Comparison of ENCODE assay signal across 27 cellular contexts in the genomic region with DNA sequence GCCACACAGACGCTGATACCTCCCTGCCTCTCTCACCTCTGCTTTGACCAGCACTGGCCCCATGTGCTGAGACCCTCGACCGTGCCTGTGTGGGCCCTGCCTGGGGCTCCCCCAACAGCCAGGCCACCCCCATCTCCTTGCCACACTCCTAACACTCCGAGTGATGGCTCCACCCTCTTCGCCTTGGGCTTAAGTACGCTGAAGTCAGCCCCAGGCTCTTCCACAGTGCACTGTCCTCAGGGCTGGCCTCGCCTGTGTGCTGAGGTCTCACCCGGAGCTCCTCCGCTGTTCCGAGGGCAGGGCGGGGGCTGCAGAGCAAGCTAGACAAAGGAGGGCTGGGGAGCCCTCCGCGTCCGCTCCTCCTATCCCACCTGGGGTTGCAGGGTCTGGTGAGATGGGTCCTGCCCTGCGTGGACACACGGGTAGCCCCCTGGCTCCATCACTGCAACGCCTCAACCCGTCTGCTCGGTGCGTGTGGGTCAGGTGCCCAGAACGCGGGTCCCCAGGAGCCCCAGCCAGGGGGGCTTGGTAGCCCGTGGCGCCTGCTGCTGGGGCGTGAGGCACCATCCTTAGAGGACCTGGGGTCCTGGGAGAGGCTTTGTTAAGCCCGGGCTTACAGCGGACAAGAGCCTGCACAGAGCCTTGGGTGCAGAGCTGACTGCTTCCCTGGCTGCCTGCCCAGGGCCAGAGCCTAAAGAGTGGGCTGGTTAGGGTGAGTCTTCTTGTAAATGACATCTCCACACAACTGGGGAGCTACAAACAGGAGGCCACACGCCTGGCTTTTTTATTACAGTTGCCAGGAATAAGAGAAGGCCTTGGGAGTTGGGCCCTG. TPM values are rescaled to one million over a fixed set of nuclear protein-coding genes. Genes with fewer than 3 reads are reported as not detected.
A peak's percentile ranks its signal among the peaks of the same experiment; 100 is the strongest.
DNase-seq lines count a peak whose midpoint lies in the region; ATAC-seq and TF ChIP-seq lines count a peak whose summit lies in the region.
"Had no signal": no experiment of that assay in that cellular context is flagged by ENCODE, and none has a peak within 500 bp of the region (broad histone marks: within the 10 kb centered on the region; RNA-seq: fewer than 3 reads in every experiment).

No MANE protein-coding gene starts in this region.

- DNase-seq in activated CD4-positive, alpha-beta T cell treated with anti-CD3 and anti-CD28 coated beads, Interleukin-2, amount 10 ng/mL, durations not matched to agents 24 days and 14 days = peak; percentile 36
- DNase-seq in activated CD4-positive, alpha-beta T cell treated with anti-CD3 and anti-CD28 coated beads, Interleukin-2, amount 50 U/mL, for 4 hours = no peak
- DNase-seq in Panc1 (ENCODE audit: low read depth, low spot score) (no peak), left lobe of liver (ENCODE audit: low spot score) (peak; percentile 37), spleen (peak; percentile 55), GM10266 (ENCODE audit: extremely low spot score) (no peak), MM.1S (no peak)
- DNase-seq in stimulated activated naive B cell treated with anti-CD40 and anti-IgM and Interleukin-4, amounts not matched to agents 10 μg/mL and 1 μg/mL and 100 μg/mL, for 72 hours = no peak
- DNase-seq: activated CD4-positive, alpha-beta T cell treated with anti-CD3 and anti-CD28 coated beads, Interleukin-2, amount 10 ng/mL, durations not matched to agents 7 days and 5 days; CD8-positive, alpha-beta memory T cell; cerebellar nuclear complex; effector CD4-positive, alpha-beta T cell; KBM-7; left lung; NCI-H1694 treated with DMSO at 0.1 percent for 48 hours; NCI-H2171 treated with DMSO at 0.1 percent for 48 hours; NCI-H526 treated with DMSO at 0.1 percent for 48 hours; nephron progenitor cell; T-helper 2 cell had no signal

- H3F3A ChIP-seq in MM.1S (ENCODE audit: insufficient read depth, low read length) = no peaks in the 10 kb centered on the region

- H3K36me3 ChIP-seq in Panc1 (ENCODE audit: control insufficient read depth, insufficient read depth, low read length) (no peaks in the 10 kb centered on the region), spleen (no peaks in the 10 kb centered on the region), MM.1S (replicated peaks; ENCODE audit: insufficient read depth, low read length) (no peaks in the 10 kb centered on the region)
- H3K36me3 ChIP-seq: heart left ventricle, left lung, upper lobe of left lung had no signal

- no peak overlapping the region for H3K9ac ChIP-seq in MM.1S (ENCODE audit: low read length)

- no peak overlapping the region for H2AFZ ChIP-seq in MM.1S (ENCODE audit: low read length)

- in situ Hi-C loops in Panc1 (cut with HindIII; ENCODE audit: low pct_unique_long_range_greater_than_20kb, low sequenced_read_pairs) = no loop called here

- H3K4me1 Mint-ChIP-seq in activated CD4-positive, alpha-beta T cell treated with anti-CD3 and anti-CD28 coated beads, Interleukin-2, amount 10 ng/mL, durations not matched to agents 24 days and 14 days = no peaks in the 10 kb centered on the region
- H3K4me1 Mint-ChIP-seq in stimulated activated naive B cell treated with anti-CD40 and anti-IgM and Interleukin-4, amounts not matched to agents 10 μg/mL and 1 μg/mL and 100 μg/mL, for 72 hours = no peaks in the 10 kb centered on the region
- H3K4me1 Mint-ChIP-seq: activated CD4-positive, alpha-beta T cell treated with anti-CD3 and anti-CD28 coated beads, Interleukin-2, amount 10 ng/mL, durations not matched to agents 7 days and 5 days; CD8-positive, alpha-beta memory T cell; nephron progenitor cell had no signal

- intact Hi-C loops in activated CD4-positive, alpha-beta T cell treated with anti-CD3 and anti-CD28 coated beads, Interleukin-2, amount 10 ng/mL, durations not matched to agents 24 days and 14 days (cut with micrococcal nuclease) = no loop called here
- intact Hi-C loops in Panc1 (cut with micrococcal nuclease; ENCODE audit: unreplicated experiment) (no loop called here), spleen (cut with DNase I; ENCODE audit: low total_unique reads) (no loop called here)

- no peak for TF ChIP-seq CTCF in Panc1 (IDR thresholded peaks at IDR 0.05)
- no peak for TF ChIP-seq CTCF in spleen (IDR thresholded peaks at IDR 0.05 in 8 of 11, conservative IDR thresholded peaks at IDR 0.05 in 3 of 11)
- TF ChIP-seq CTCF in GM10266 (IDR thresholded peaks at IDR 0.05; ENCODE audit: control insufficient read depth, insufficient read depth, low read depth, missing control alignments) = no peak
- no peak for TF ChIP-seq CTCF in MM.1S (IDR thresholded peaks at IDR 0.05; ENCODE audit: low read length)

- no peaks in the 10 kb centered on the region for H4K20me1 ChIP-seq in MM.1S (ENCODE audit: insufficient read depth, low read length)

- peaks cover 18% of the 10 kb centered on the region for H3K9me3 Mint-ChIP-seq in activated CD4-positive, alpha-beta T cell treated with anti-CD3 and anti-CD28 coated beads, Interleukin-2, amount 10 ng/mL, durations not matched to agents 24 days and 14 days
- H3K9me3 Mint-ChIP-seq in stimulated activated naive B cell treated with anti-CD40 and anti-IgM and Interleukin-4, amounts not matched to agents 10 μg/mL and 1 μg/mL and 100 μg/mL, for 72 hours = peaks cover 17 to 18% of the 10 kb centered on the region in 2 donors

- CTCF ChIA-PET in Panc1 (lab: Charles Lee) = no interaction called here

- H3K27me3 ChIP-seq in Panc1 (ENCODE audit: control insufficient read depth, insufficient read depth, low read length) = no peaks in the 10 kb centered on the region
- H3K27me3 ChIP-seq in spleen (replicated peaks in 1 of 7) = peaks cover 0 to 72% (median 21%) of the 10 kb centered on the region in 7 donors
- no peaks in the 10 kb centered on the region for H3K27me3 ChIP-seq in MM.1S (replicated peaks; ENCODE audit: insufficient read depth, low read length)

- no peak overlapping the region for H3K27ac Mint-ChIP-seq in activated CD4-positive, alpha-beta T cell treated with anti-CD3 and anti-CD28 coated beads, Interleukin-2, amount 10 ng/mL, durations not matched to agents 24 days and 14 days
- no peak overlapping the region for H3K27ac Mint-ChIP-seq in stimulated activated naive B cell treated with anti-CD40 and anti-IgM and Interleukin-4, amounts not matched to agents 10 μg/mL and 1 μg/mL and 100 μg/mL, for 72 hours
- H3K27ac Mint-ChIP-seq: activated CD4-positive, alpha-beta T cell treated with anti-CD3 and anti-CD28 coated beads, Interleukin-2, amount 10 ng/mL, durations not matched to agents 7 days and 5 days; activated naive CD8-positive, alpha-beta T cell; CD8-positive, alpha-beta memory T cell; nephron progenitor cell had no signal

- no TSS peak for BruUV-seq in Panc1 (replicated peaks; lab: Mats Ljungman, UMichigan)

- H3K4me3 ChIP-seq in Panc1 (ENCODE audit: low read depth in 2 of 2, low read length in 2 of 2) (no peak overlapping the region), spleen (no peak overlapping the region), MM.1S (ENCODE audit: low read length) (no peak overlapping the region)
- H3K4me3 ChIP-seq: heart left ventricle, left lung, SK-N-MC, upper lobe of left lung had no signal

- H3K9me2 ChIP-seq in MM.1S (replicated peaks; ENCODE audit: insufficient read depth, low read length) = no peaks in the 10 kb centered on the region

- no peak overlapping the region for H3K4me3 Mint-ChIP-seq in activated CD4-positive, alpha-beta T cell treated with anti-CD3 and anti-CD28 coated beads, Interleukin-2, amount 10 ng/mL, durations not matched to agents 24 days and 14 days
- no peak overlapping the region for H3K4me3 Mint-ChIP-seq in stimulated activated naive B cell treated with anti-CD40 and anti-IgM and Interleukin-4, amounts not matched to agents 10 μg/mL and 1 μg/mL and 100 μg/mL, for 72 hours
- H3K4me3 Mint-ChIP-seq: activated CD4-positive, alpha-beta T cell treated with anti-CD3 and anti-CD28 coated beads, Interleukin-2, amount 10 ng/mL, durations not matched to agents 7 days and 5 days; activated naive CD8-positive, alpha-beta T cell; CD8-positive, alpha-beta memory T cell; nephron progenitor cell had no signal

- H3K79me2 ChIP-seq in MM.1S (ENCODE audit: low read length) = no peaks in the 10 kb centered on the region

- H3K4me1 ChIP-seq in Panc1 (ENCODE audit: control insufficient read depth, insufficient read depth, low read length) (no peaks in the 10 kb centered on the region), spleen (no peaks in the 10 kb centered on the region), MM.1S (ENCODE audit: low read length) (no peaks in the 10 kb centered on the region)
- H3K4me1 ChIP-seq: heart left ventricle, left lung, upper lobe of left lung had no signal

- POLR2A ChIA-PET in Panc1 (lab: Charles Lee) = interaction anchor here (0.7 kb wide), 1 partner anchor 51 kb away, joined by 3 read pairs; no protein-coding TSS in a partner anchor

- WGBS in spleen, 5 donors = 79 to 85% (median 84%) methylated on average over 22 to 28 of the region's 28 CpGs

- peaks cover 2% of the 10 kb centered on the region for H3K27me3 Mint-ChIP-seq in activated CD4-positive, alpha-beta T cell treated with anti-CD3 and anti-CD28 coated beads, Interleukin-2, amount 10 ng/mL, durations not matched to agents 24 days and 14 days
- peaks cover 20 to 23% of the 10 kb centered on the region in 2 donors for H3K27me3 Mint-ChIP-seq in stimulated activated naive B cell treated with anti-CD40 and anti-IgM and Interleukin-4, amounts not matched to agents 10 μg/mL and 1 μg/mL and 100 μg/mL, for 72 hours
- H3K27me3 Mint-ChIP-seq: activated CD4-positive, alpha-beta T cell treated with anti-CD3 and anti-CD28 coated beads, Interleukin-2, amount 10 ng/mL, durations not matched to agents 7 days and 5 days had no signal

- no peak overlapping the region for H3K4me2 ChIP-seq in MM.1S (ENCODE audit: low read depth, low read length)

- ATAC-seq in Panc1 (peak; percentile 58; the same call in 1 of the 2 replicates), left lobe of liver (no peak)
- no peak for ATAC-seq in stimulated activated naive B cell treated with anti-CD40 and anti-IgM and Interleukin-4, amounts not matched to agents 10 μg/mL and 1 μg/mL and 100 μg/mL, for 72 hours (replicated peaks)
- ATAC-seq: heart left ventricle, left lung had no signal

- H3K9me3 ChIP-seq in Panc1 (ENCODE audit: control insufficient read depth, insufficient read depth, low read depth, low read length) (no peaks in the 10 kb centered on the region), spleen (peaks cover 0 to 4% (median 0%) of the 10 kb centered on the region in 8 donors), MM.1S (replicated peaks; ENCODE audit: insufficient read depth, low read length) (no peaks in the 10 kb centered on the region)
- H3K9me3 ChIP-seq: heart left ventricle, upper lobe of left lung had no signal

- H3K27ac ChIP-seq in Panc1 (ENCODE audit: low read length) (no peak overlapping the region), spleen (no peak overlapping the region), MM.1S (ENCODE audit: low read length) (no peak overlapping the region)
- H3K27ac ChIP-seq: heart left ventricle, left lung, SK-N-MC, upper lobe of left lung had no signal

- H3K36me3 Mint-ChIP-seq in activated CD4-positive, alpha-beta T cell treated with anti-CD3 and anti-CD28 coated beads, Interleukin-2, amount 10 ng/mL, durations not matched to agents 24 days and 14 days (ENCODE audit: low read depth) = no peaks in the 10 kb centered on the region
- no peaks in the 10 kb centered on the region for H3K36me3 Mint-ChIP-seq in stimulated activated naive B cell treated with anti-CD40 and anti-IgM and Interleukin-4, amounts not matched to agents 10 μg/mL and 1 μg/mL and 100 μg/mL, for 72 hours
- H3K36me3 Mint-ChIP-seq: activated naive CD8-positive, alpha-beta T cell had no signal

- TF ChIP-seq POLR2A in spleen (IDR thresholded peaks at IDR 0.05) = no peak

RNA-seq across cellular contexts. Expression of a gene that starts 42.6 kb away (rescaled TPM):
- not detected in 2 replicates for total RNA-seq in activated CD4-positive, alpha-beta T cell treated with anti-CD3 and anti-CD28 coated beads, Interleukin-2, amount 10 ng/mL, durations not matched to agents 24 days and 14 days
- total RNA-seq in Panc1 (2021; ENCODE audit: unreplicated experiment) = not detected
- not detected for polyA plus RNA-seq in Panc1 (2012; ENCODE audit: insufficient read length)
- not detected for total RNA-seq in left lobe of liver
- total RNA-seq in spleen = not detected
- not detected for polyA plus RNA-seq in spleen
- total RNA-seq: A172; activated CD4-positive, alpha-beta T cell treated with anti-CD3 and anti-CD28 coated beads, Interleukin-2, amount 10 ng/mL, durations not matched to agents 7 days and 5 days; CD8-positive, alpha-beta memory T cell; epithelial cell of proximal tubule; heart left ventricle; HT1080; left lung; RPMI7951; upper lobe of left lung had no signal
- polyA plus RNA-seq: CD8-positive, alpha-beta memory T cell; heart left ventricle had no signal

Comparison
In these comparisons a context has a peak if more than half of its experiments do, and no peak if none do; other contexts are left out.
1. DNase-seq: peak in activated CD4-positive, alpha-beta T cell treated with anti-CD3 and anti-CD28 coated beads, Interleukin-2, amount 10 ng/mL, durations not matched to agents 24 days and 14 days (single experiment), left lobe of liver (single experiment) and spleen (single experiment); none in activated CD4-positive, alpha-beta T cell treated with anti-CD3 and anti-CD28 coated beads, Interleukin-2, amount 50 U/mL, for 4 hours (0 of 2), Panc1 (single experiment), GM10266 (single experiment), MM.1S (single experiment) and stimulated activated naive B cell treated with anti-CD40 and anti-IgM and Interleukin-4, amounts not matched to agents 10 μg/mL and 1 μg/mL and 100 μg/mL, for 72 hours (single experiment).